8 cellular contexts compared by ENCODE assay signal in genomic region chr12:54189198-54189539, GRCh38. TPM values are rescaled to one million over a fixed set of nuclear protein-coding genes. Genes with fewer than 3 reads are reported as not detected.
DNase-seq lines count a peak whose midpoint lies in the region; ATAC-seq and TF ChIP-seq lines count a peak whose summit lies in the region.

No MANE protein-coding gene starts in this region.

- POLR2A ChIA-PET in AG04449 (lab: Yijun Ruan, JAX), result interaction anchor here (0.6 to 1.4 kb wide), 4 partner anchors 16 to 172 kb away, joined by 3 to 4 read pairs (median 4); partner anchors contain the start of gene HOXC5
- POLR2A ChIA-PET in HCT116 (lab: Charles Lee), result interaction anchor here (1.5 kb wide), 1 partner anchor 172 kb away, joined by 6 read pairs; no protein-coding TSS in a partner anchor

- peaks cover 49% of the 10 kb centered on the region for H3K4me1 Mint-ChIP-seq in mesothelial cell of epicardium

- intact Hi-C loops in HCT116 (cut with micrococcal nuclease), result no loop called here

- H3K4me3 ChIP-seq in AG04449 (ENCODE audit: low read depth, low read length), result peak overlapping the region; percentile 30
- H3K4me3 ChIP-seq in HCT116 (replicated peaks in 1 of 2; ENCODE audit: low read depth in 1 of 2, low read length in 2 of 2), result peak overlapping the region; percentile 63 to 77
- H3K4me3 ChIP-seq in adipocyte (ENCODE audit: low read length), result peak overlapping the region; percentile 57

- TSS peak; percentile 85 for BruUV-seq in HCT116 (replicated peaks; lab: Mats Ljungman, UMichigan)

- H3K4me1 ChIP-seq in HCT116 (ENCODE audit: control insufficient read depth in 1 of 2, insufficient read depth in 2 of 2, low read length in 2 of 2) (peaks cover 5 to 27% of the 10 kb centered on the region in 2 experiments), adipocyte (ENCODE audit: control insufficient read depth, insufficient read depth, low read length) (peaks cover 21% of the 10 kb centered on the region)

- peak overlapping the region; percentile 87 for H3K4me3 Mint-ChIP-seq in mesothelial cell of epicardium

- no peaks in the 10 kb centered on the region for H3K27me3 Mint-ChIP-seq in mesothelial cell of epicardium (ENCODE audit: low read depth)

- H3K27me3 ChIP-seq in HCT116 (ENCODE audit: insufficient read depth, low read length) (no peaks in the 10 kb centered on the region), adipocyte (replicated peaks; ENCODE audit: control insufficient read depth, insufficient read depth, low read length) (no peaks in the 10 kb centered on the region)

- peaks cover 2% of the 10 kb centered on the region for H3K36me3 Mint-ChIP-seq in mesothelial cell of epicardium

- H3K9me3 ChIP-seq in HCT116 (ENCODE audit: control insufficient read depth in 1 of 2, insufficient read depth in 1 of 2, low read depth in 1 of 2, low read length in 2 of 2), result no peaks in the 10 kb centered on the region
- no peaks in the 10 kb centered on the region for H3K9me3 ChIP-seq in adipocyte (ENCODE audit: control insufficient read depth, low read length)

- CTCF ChIA-PET in AG04449 (lab: Yijun Ruan, JAX), result interaction anchor here (0.7 to 28.5 kb wide), 8 partner anchors 16 to 445 kb away, joined by 3 to 908 read pairs (median 47); partner anchors contain the start of genes HOXC10, HOXC5, HOXC6 and HOXC8
- CTCF ChIA-PET in HCT116 (lab: Charles Lee), result interaction anchor here (0.7 to 3.0 kb wide), 9 partner anchors 12 to 204 kb away, joined by 3 to 19 read pairs (median 4); partner anchors contain the start of genes HOXC10 and HOXC9

- ATAC-seq in HCT116 (0 out of 2 replicates have a peak, but pooled peaks have one; percentile 9), GM18502 (IDR thresholded peaks at IDR 0.05; ENCODE audit: poor library complexity, unreplicated experiment) (no peak)

- no peak for TF ChIP-seq CTCF in AG04449 (IDR thresholded peaks at IDR 0.05; ENCODE audit: insufficient read depth, low read length, missing control alignments)
- no peak for TF ChIP-seq CTCF in HCT116 (IDR thresholded peaks at IDR 0.05 in 2 of 3, conservative IDR thresholded peaks at IDR 0.05 in 1 of 3; ENCODE audit: borderline replicate concordance in 1 of 3, insufficient read depth in 1 of 3, low read depth in 2 of 3, low read length in 2 of 3)
- no peak for TF ChIP-seq CTCF in mesothelial cell of epicardium (IDR thresholded peaks at IDR 0.05; ENCODE audit: unreplicated experiment)

- no peak for TF ChIP-seq RAD21 in HCT116 (IDR thresholded peaks at IDR 0.05; ENCODE audit: low read depth)

- no peaks in the 10 kb centered on the region for H3K9me2 ChIP-seq in HCT116 (ENCODE audit: insufficient read depth)

- no peak overlapping the region for H3K27ac ChIP-seq in HCT116 (ENCODE audit: low read depth, low read length)

- no peak for DNase-seq in AG04449 (ENCODE audit: low read depth, low spot score)
- DNase-seq in HCT116 (ENCODE audit: low read depth, low spot score), result no peak
- no peak for DNase-seq in adipocyte (ENCODE audit: low read depth)
- DNase-seq in mesothelial cell of epicardium (ENCODE audit: low spot score in 2 of 2, unreplicated experiment in 2 of 2), result no peak
- no peak for DNase-seq in NCI-H446 treated with DMSO at 0.1 percent for 48 hours (lab: John Stamatoyannopoulos, UW)
- DNase-seq in NCI-H1092 (lab: John Stamatoyannopoulos, UW), result no peak
- DNase-seq in NCI-H2196 (lab: John Stamatoyannopoulos, UW; ENCODE audit: unreplicated experiment), result no peak

- H3K27ac Mint-ChIP-seq in mesothelial cell of epicardium, result peak overlapping the region; percentile 40

- RAD21 ChIA-PET in HCT116 (lab: Charles Lee; ENCODE audit: low non-redundant PET in 1 of 2, low total read pairs in 2 of 2, uncharacterized antibody in 2 of 2, unreplicated experiment in 2 of 2), result no interaction called here

- 0 out of 2 replicates have a peak overlapping the region, but pooled peaks have one; percentile 4 for H3K9ac ChIP-seq in HCT116 (ENCODE audit: low read length)
- H3K9ac ChIP-seq in adipocyte (ENCODE audit: low read length), result peak overlapping the region; percentile 2

- H3K36me3 ChIP-seq in HCT116 (ENCODE audit: control insufficient read depth in 1 of 2, insufficient read depth in 2 of 2, low read length in 2 of 2), result 0 out of 4 replicates have a peak, but pooled peaks cover 0 to 3% of the 10 kb centered on the region in 2 experiments
- no peaks in the 10 kb centered on the region for H3K36me3 ChIP-seq in adipocyte (ENCODE audit: control insufficient read depth, insufficient read depth, low read length, severe bottlenecking)

- peak overlapping the region; percentile 81 for H2AFZ ChIP-seq in HCT116 (ENCODE audit: low read depth, low read length, poor library complexity, severe bottlenecking)

- no peaks in the 10 kb centered on the region for H3K9me3 Mint-ChIP-seq in mesothelial cell of epicardium

- peaks cover 20% of the 10 kb centered on the region for H3K79me2 ChIP-seq in HCT116 (ENCODE audit: insufficient read depth, low read length)

- peak; percentile 3 for TF ChIP-seq POLR2A in HCT116 (IDR thresholded peaks at IDR 0.05; ENCODE audit: borderline replicate concordance, extremely low read depth, insufficient read depth, insufficient read length)

- peak overlapping the region; percentile 89 for H3K4me2 ChIP-seq in HCT116 (ENCODE audit: low read length)

- H4K20me1 ChIP-seq in HCT116 (ENCODE audit: insufficient read depth), result no peaks in the 10 kb centered on the region

TF ChIP-seq in HCT116, 20 proteins besides CTCF, POLR2A, EP300 and RAD21 (continues in another document):
- TF ChIP-seq CBX3 (IDR thresholded peaks at IDR 0.05; ENCODE audit: low read depth), result no peak
- no peak for TF ChIP-seq ATF3 (IDR thresholded peaks at IDR 0.05)
- no peak for TF ChIP-seq ZNF274 (IDR thresholded peaks at IDR 0.05; ENCODE audit: low read depth, low read length)
- TF ChIP-seq ELF1 (IDR thresholded peaks at IDR 0.05; ENCODE audit: borderline replicate concordance, low read depth), result no peak
- TF ChIP-seq POLR2AphosphoS5 (IDR thresholded peaks at IDR 0.05; ENCODE audit: low read depth, low read length), result no peak
- TF ChIP-seq YY1 (IDR thresholded peaks at IDR 0.05; ENCODE audit: extremely low read depth, insufficient replicate concordance, low read depth, low read length), result no peak
- no peak for TF ChIP-seq FOSL1 (IDR thresholded peaks at IDR 0.05; ENCODE audit: low read depth)
- no peak for TF ChIP-seq SP1 (IDR thresholded peaks at IDR 0.05; ENCODE audit: low read depth)
- no peak; the same call in 1 of the 2 replicates for TF ChIP-seq EGR1 (IDR thresholded peaks at IDR 0.05; ENCODE audit: low read depth)
- no peak for TF ChIP-seq SIN3A (IDR thresholded peaks at IDR 0.05; ENCODE audit: low read depth)
- no peak for TF ChIP-seq MAX (IDR thresholded peaks at IDR 0.05)
- no peak for TF ChIP-seq TCF7L2 (IDR thresholded peaks at IDR 0.05; ENCODE audit: borderline replicate concordance, extremely low read depth, insufficient read depth, insufficient read length)
- TF ChIP-seq EZH2 (IDR thresholded peaks at IDR 0.05), result no peak
- no peak for TF ChIP-seq CEBPB (IDR thresholded peaks at IDR 0.05; ENCODE audit: low read depth)
- TF ChIP-seq SRF (IDR thresholded peaks at IDR 0.05; ENCODE audit: low read depth), result no peak
- no peak for TF ChIP-seq JUND (IDR thresholded peaks at IDR 0.05)
- no peak for TF ChIP-seq EZH2phosphoT487 (IDR thresholded peaks at IDR 0.05; ENCODE audit: borderline replicate concordance)
- TF ChIP-seq ZBTB33 (IDR thresholded peaks at IDR 0.05; ENCODE audit: extremely low read depth, insufficient replicate concordance, low read length), result no peak

RNA-seq across cellular contexts. Expression of gene SMUG1, which starts 0.4 kb away (rescaled TPM):
- total RNA-seq in HCT116 (2021; ENCODE audit: unreplicated experiment) (43.6 TPM), mesothelial cell of epicardium (39.5 to 47.1 TPM (median 46.1 TPM) in 3 replicates)
- polyA plus RNA-seq in HCT116 (2012), result 32.0 and 43.0 TPM in 2 replicates
